In genomic region chr18:48139427-48140347, GRCh38 we compare ENCODE assay signal across 11 cellular contexts.
DNase-seq lines count a peak whose midpoint lies in the region; ATAC-seq and TF ChIP-seq lines count a peak whose summit lies in the region.
"Had no signal": no experiment of that assay in that cellular context is flagged by ENCODE, and none has a peak within 500 bp of the region (broad histone marks: within the 10 kb centered on the region; RNA-seq: fewer than 3 reads in every experiment).

No MANE protein-coding gene starts in this region.

- H3K36me3 ChIP-seq in mucosa of descending colon (ENCODE audit: low read depth) (no peaks in the 10 kb centered on the region), urinary bladder (ENCODE audit: insufficient read depth) (no peaks in the 10 kb centered on the region)

- no peaks in the 10 kb centered on the region for H3K36me3 Mint-ChIP-seq in T-helper 2 cell treated with Interferon-gamma antibody and Interleukin-4, amounts not matched to agents 5 μg/mL and 100 μg/mL, for 36 hours (ENCODE audit: low read depth)
- H3K36me3 Mint-ChIP-seq: naive B cell had no signal

- intact Hi-C loops in mucosa of descending colon (cut with DNase I, micrococcal nuclease): loop anchor here in 1 of 2 donors (10.0 kb wide), 1 partner anchor 85 kb away; no protein-coding TSS in a partner anchor

- no peak overlapping the region for H3K4me3 Mint-ChIP-seq in T-helper 2 cell treated with Interferon-gamma antibody and Interleukin-4, amounts not matched to agents 5 μg/mL and 100 μg/mL, for 36 hours

- H3K27ac Mint-ChIP-seq in T-helper 2 cell treated with Interferon-gamma antibody and Interleukin-4, amounts not matched to agents 5 μg/mL and 100 μg/mL, for 36 hours: no peak overlapping the region

- H3K4me1 ChIP-seq in mucosa of descending colon (ENCODE audit: low read depth): peaks cover 39% of the 10 kb centered on the region
- H3K4me1 ChIP-seq in urinary bladder (ENCODE audit: insufficient read depth): no peaks in the 10 kb centered on the region

- no peak for TF ChIP-seq CTCF in mucosa of descending colon (IDR thresholded peaks at IDR 0.05)

- H3K4me3 ChIP-seq in mucosa of descending colon (no peak overlapping the region), urinary bladder (ENCODE audit: low read depth, low read length) (no peak overlapping the region)
- H3K4me3 ChIP-seq: SK-N-MC had no signal

- no peaks in the 10 kb centered on the region for H3K9me3 ChIP-seq in mucosa of descending colon

- WGBS in urinary bladder: 59% methylated on average over 14 of the region's 14 CpGs

- DNase-seq in DMS 273 (lab: John Stamatoyannopoulos, UW; ENCODE audit: unreplicated experiment) (peak; percentile 57), DMS 273 treated with DMSO at 0.1 percent for 48 hours (lab: John Stamatoyannopoulos, UW) (no peak), SW480 (ENCODE audit: low spot score) (peak; percentile 63), mucosa of descending colon (peak; percentile 94 to 96 (median 94)), hepatic stellate cell (ENCODE audit: low spot score) (no peak)
- no peak for DNase-seq in T-helper 2 cell treated with Interferon-gamma antibody and Interleukin-4, amounts not matched to agents 5 μg/mL and 100 μg/mL, for 36 hours (ENCODE audit: low spot score)
- DNase-seq: naive B cell had no signal

- H3K4me1 Mint-ChIP-seq in T-helper 2 cell treated with Interferon-gamma antibody and Interleukin-4, amounts not matched to agents 5 μg/mL and 100 μg/mL, for 36 hours (ENCODE audit: low read depth): peaks cover 14% of the 10 kb centered on the region

- peaks cover 53% of the 10 kb centered on the region for H3K27me3 Mint-ChIP-seq in T-helper 2 cell treated with Interferon-gamma antibody and Interleukin-4, amounts not matched to agents 5 μg/mL and 100 μg/mL, for 36 hours (ENCODE audit: low read depth)

- no peaks in the 10 kb centered on the region for H3K9me3 Mint-ChIP-seq in T-helper 2 cell treated with Interferon-gamma antibody and Interleukin-4, amounts not matched to agents 5 μg/mL and 100 μg/mL, for 36 hours

- peak overlapping the region; percentile 18 for H3K27ac ChIP-seq in urinary bladder (ENCODE audit: low read depth)
- H3K27ac ChIP-seq: 22Rv1, SK-N-MC had no signal

- ATAC-seq in mucosa of descending colon (peak; percentile 80), GM18511 (IDR thresholded peaks at IDR 0.05; ENCODE audit: unreplicated experiment) (no peak)

Comparison
In these comparisons a context has a peak if more than half of its experiments do, and no peak if none do; other contexts are left out.
1. DNase-seq: peak in DMS 273 (single experiment), SW480 (single experiment) and mucosa of descending colon (3 of 3); none in DMS 273 treated with DMSO at 0.1 percent for 48 hours (single experiment), hepatic stellate cell (single experiment) and T-helper 2 cell treated with Interferon-gamma antibody and Interleukin-4, amounts not matched to agents 5 μg/mL and 100 μg/mL, for 36 hours (single experiment).